12 cellular contexts compared by ENCODE assay signal in genomic region chr19:8196271-8196908, GRCh38. TPM values are rescaled to one million over a fixed set of nuclear protein-coding genes. Genes with fewer than 3 reads are reported as not detected.
DNase-seq lines count a peak whose midpoint lies in the region; ATAC-seq and TF ChIP-seq lines count a peak whose summit lies in the region.
"Had no signal": no experiment of that assay in that cellular context is flagged by ENCODE, and none has a peak within 500 bp of the region (broad histone marks: within the 10 kb centered on the region; RNA-seq: fewer than 3 reads in every experiment).

No MANE protein-coding gene starts in this region.

- intact Hi-C loops in activated CD8-positive, alpha-beta T cell treated with anti-CD3 and anti-CD28 coated beads for 36 hours (cut with micrococcal nuclease): no loop called here

- no peak overlapping the region for H3K4me3 Mint-ChIP-seq in activated CD8-positive, alpha-beta T cell treated with anti-CD3 and anti-CD28 coated beads for 36 hours
- H3K4me3 Mint-ChIP-seq in nephron progenitor cell: no peak overlapping the region
- H3K4me3 Mint-ChIP-seq: brain had no signal

- CTCF ChIA-PET in activated CD8-positive, alpha-beta T cell treated with anti-CD3 and anti-CD28 coated beads for 36 hours (lab: Charles Lee): no interaction called here

- H3K36me3 Mint-ChIP-seq in activated CD8-positive, alpha-beta T cell treated with anti-CD3 and anti-CD28 coated beads for 36 hours (ENCODE audit: low read depth): no peaks in the 10 kb centered on the region
- H3K36me3 Mint-ChIP-seq in nephron progenitor cell (ENCODE audit: low read depth): no peaks in the 10 kb centered on the region
- H3K36me3 Mint-ChIP-seq: brain had no signal

- H3K27ac ChIP-seq in DND-41 (ENCODE audit: low read length): peak overlapping the region; percentile 6; the same call in 1 of the 2 replicates
- H3K27ac ChIP-seq: pancreas had no signal

- no peaks in the 10 kb centered on the region for H4K20me1 ChIP-seq in DND-41 (ENCODE audit: insufficient read depth, low read length)
- H4K20me1 ChIP-seq in Loucy (ENCODE audit: insufficient read depth, low read length, poor library complexity, severe bottlenecking): no peaks in the 10 kb centered on the region

- H3K27me3 ChIP-seq in DND-41 (ENCODE audit: insufficient read depth, low read length, poor library complexity) (no peaks in the 10 kb centered on the region), Loucy (ENCODE audit: insufficient read depth, low read length, poor library complexity, severe bottlenecking) (no peaks in the 10 kb centered on the region)
- H3K27me3 ChIP-seq: heart right ventricle, pancreas had no signal

- H3K36me3 ChIP-seq in DND-41 (ENCODE audit: insufficient read depth, low read length) (no peaks in the 10 kb centered on the region), Loucy (ENCODE audit: insufficient read depth, low read length) (no peaks in the 10 kb centered on the region)
- H3K36me3 ChIP-seq: heart right ventricle, pancreas had no signal

- peaks cover 4% of the 10 kb centered on the region for H3F3A ChIP-seq in Loucy (ENCODE audit: low read depth)

- TF ChIP-seq CTCF in DND-41 (IDR thresholded peaks at IDR 0.05; ENCODE audit: borderline replicate concordance, extremely low read depth, low read length, poor library complexity, severe bottlenecking) (no peak), Loucy (conservative IDR thresholded peaks at IDR 0.05; ENCODE audit: low read length) (no peak), nephron progenitor cell (IDR thresholded peaks at IDR 0.05) (no peak)
- no peak for TF ChIP-seq CTCF in activated CD8-positive, alpha-beta T cell treated with anti-CD3 and anti-CD28 coated beads for 36 hours (IDR thresholded peaks at IDR 0.05)

- no peaks in the 10 kb centered on the region for H3K9me2 ChIP-seq in Loucy (replicated peaks; ENCODE audit: low read depth, low read length)

- no peaks in the 10 kb centered on the region for H3K79me2 ChIP-seq in DND-41 (ENCODE audit: insufficient read depth, low read length)
- H3K79me2 ChIP-seq in Loucy (ENCODE audit: insufficient read depth, low read length): no peaks in the 10 kb centered on the region

- ATAC-seq in DND-41 (ENCODE audit: insufficient read depth, low read depth): no peak
- no peak for ATAC-seq in activated CD8-positive, alpha-beta T cell treated with anti-CD3 and anti-CD28 coated beads for 36 hours
- no peak for ATAC-seq in HG02678 (IDR thresholded peaks at IDR 0.05; ENCODE audit: unreplicated experiment)
- ATAC-seq: heart right ventricle, pancreas had no signal

- H2AFZ ChIP-seq in DND-41 (ENCODE audit: low read depth, low read length): no peak overlapping the region
- peak overlapping the region; percentile 38; the same call in 1 of the 2 replicates for H2AFZ ChIP-seq in Loucy (ENCODE audit: low read length)

- H3K9me3 ChIP-seq in DND-41 (ENCODE audit: insufficient read depth, low read length, severe bottlenecking): no peaks in the 10 kb centered on the region
- no peaks in the 10 kb centered on the region for H3K9me3 ChIP-seq in Loucy (ENCODE audit: insufficient read depth, low read depth, low read length)
- H3K9me3 ChIP-seq: heart right ventricle, pancreas had no signal

- no peaks in the 10 kb centered on the region for H3K9me3 Mint-ChIP-seq in activated CD8-positive, alpha-beta T cell treated with anti-CD3 and anti-CD28 coated beads for 36 hours
- no peaks in the 10 kb centered on the region for H3K9me3 Mint-ChIP-seq in nephron progenitor cell

- POLR2A ChIA-PET in activated CD8-positive, alpha-beta T cell treated with anti-CD3 and anti-CD28 coated beads for 36 hours (lab: Charles Lee): no interaction called here

- H3K9ac ChIP-seq in DND-41 (ENCODE audit: low read depth, low read length) (no peak overlapping the region), Loucy (ENCODE audit: low read depth, low read length, poor library complexity, severe bottlenecking) (peak overlapping the region; percentile 77)

- H3K4me1 ChIP-seq in DND-41 (ENCODE audit: insufficient read depth, low read length) (peaks cover 13% of the 10 kb centered on the region), Loucy (ENCODE audit: insufficient read depth, low read length, poor library complexity, severe bottlenecking) (peaks cover 46% of the 10 kb centered on the region)
- H3K4me1 ChIP-seq: pancreas had no signal

- H3K4me2 ChIP-seq in DND-41 (ENCODE audit: insufficient read depth, low read length): no peak overlapping the region
- H3K4me2 ChIP-seq in Loucy (ENCODE audit: low read depth, low read length, poor library complexity, severe bottlenecking): peak overlapping the region; percentile 59

- H3K4me3 ChIP-seq in DND-41 (ENCODE audit: low read depth in 1 of 2, low read length in 2 of 2) (no peak overlapping the region), Loucy (ENCODE audit: low read length, poor library complexity, severe bottlenecking) (peak overlapping the region; percentile 35)
- H3K4me3 ChIP-seq: heart right ventricle, pancreas had no signal

- H3K27ac Mint-ChIP-seq in activated CD8-positive, alpha-beta T cell treated with anti-CD3 and anti-CD28 coated beads for 36 hours: peak overlapping the region; percentile 35
- peak overlapping the region; percentile 98 for H3K27ac Mint-ChIP-seq in nephron progenitor cell

- H3K27me3 Mint-ChIP-seq in activated CD8-positive, alpha-beta T cell treated with anti-CD3 and anti-CD28 coated beads for 36 hours: no peaks in the 10 kb centered on the region
- H3K27me3 Mint-ChIP-seq in nephron progenitor cell (ENCODE audit: low read depth, poor library complexity): no peaks in the 10 kb centered on the region

- no peak for DNase-seq in DND-41
- DNase-seq in activated CD8-positive, alpha-beta T cell treated with anti-CD3 and anti-CD28 coated beads for 36 hours: no peak
- no peak for DNase-seq in nephron progenitor cell
- DNase-seq in ureter (ENCODE audit: low spot score): no peak
- DNase-seq in NK-92 (lab: John Stamatoyannopoulos, UW; ENCODE audit: unreplicated experiment): no peak
- DNase-seq: heart right ventricle, NCI-H1436 treated with DMSO at 0.1 percent for 48 hours, NCI-H774, pancreas had no signal

- H3K4me1 Mint-ChIP-seq in activated CD8-positive, alpha-beta T cell treated with anti-CD3 and anti-CD28 coated beads for 36 hours (ENCODE audit: low read depth): peaks cover 35% of the 10 kb centered on the region
- H3K4me1 Mint-ChIP-seq in nephron progenitor cell: peaks cover 51% of the 10 kb centered on the region

RNA-seq across cellular contexts. Expression of gene CERS4, which starts 12.8 kb away (rescaled TPM):
- 10 to 100 TPM; 15.5 to 19.7 TPM for total RNA-seq in activated CD8-positive, alpha-beta T cell treated with anti-CD3 and anti-CD28 coated beads for 36 hours
- total RNA-seq in ureter: 49.8 TPM

RNA-seq across cellular contexts. Expression of gene FBN3, which starts 47.0 kb away (rescaled TPM):
- under 1 TPM in 1 of 2 experiments, not detected in 1; 0.02 TPM for total RNA-seq in activated CD8-positive, alpha-beta T cell treated with anti-CD3 and anti-CD28 coated beads for 36 hours
- total RNA-seq in ureter: not detected
